24 cellular contexts compared by ENCODE assay signal in the genomic region with DNA sequence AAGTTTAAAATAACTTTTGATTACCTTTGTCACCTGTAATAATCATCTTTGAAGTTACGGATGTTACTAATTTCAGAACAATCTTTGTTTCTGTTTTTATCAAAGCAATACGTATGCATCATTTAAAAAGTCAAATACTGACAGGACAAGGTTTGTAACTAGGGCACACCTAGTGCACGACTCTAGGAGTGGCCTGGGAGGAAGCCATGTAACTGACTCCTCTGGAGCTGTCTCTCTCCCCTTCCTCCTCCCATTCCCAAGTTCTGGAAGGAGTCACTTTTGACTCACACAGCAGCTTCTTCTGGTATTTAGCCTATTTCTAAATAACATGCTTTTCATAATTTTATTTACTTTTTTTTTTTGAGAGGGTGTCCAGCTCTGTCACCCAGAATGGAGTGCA. TPM values are rescaled to one million over a fixed set of nuclear protein-coding genes. Genes with fewer than 3 reads are reported as not detected.
DNase-seq lines count a peak whose midpoint lies in the region; ATAC-seq, FAIRE-seq and TF ChIP-seq lines count a peak whose summit lies in the region.
"Had no signal": no experiment of that assay in that cellular context is flagged by ENCODE, and none has a peak within 500 bp of the region (broad histone marks: within the 10 kb centered on the region; RNA-seq: fewer than 3 reads in every experiment).

No MANE protein-coding gene starts in this region.

- H3K79me2 ChIP-seq in K562 (ENCODE audit: control insufficient read depth, insufficient read depth, low read length) (no peaks in the 10 kb centered on the region; the same call in 2 of the 3 replicates), osteoblast (ENCODE audit: insufficient read depth, low read length) (no peaks in the 10 kb centered on the region)

- TF ChIP-seq POLR2A in IMR-90 (IDR thresholded peaks at IDR 0.05; ENCODE audit: low read depth, low read length) (no peak), K562 (conservative IDR thresholded peaks at IDR 0.05) (no peak)

- H4K91ac ChIP-seq in IMR-90 (ENCODE audit: insufficient read depth, low read depth, low read length), result no peak overlapping the region

- no peak overlapping the region for H3K9ac ChIP-seq in IMR-90 (ENCODE audit: low read depth, low read length)
- H3K9ac ChIP-seq in K562 (ENCODE audit: insufficient read depth in 1 of 2, low read depth in 2 of 2, low read length in 2 of 2), result no peak overlapping the region

- H2BK5ac ChIP-seq in IMR-90 (ENCODE audit: low read depth, low read length, poor library complexity, severe bottlenecking), result no peak overlapping the region

- H3K9me3 ChIP-seq in IMR-90 (ENCODE audit: control insufficient read depth, insufficient read depth, low read length) (0 out of 2 replicates have a peak, but pooled peaks cover 3% of the 10 kb centered on the region), K562 (replicated peaks; ENCODE audit: control insufficient read depth, insufficient read depth, low read depth, low read length) (no peaks in the 10 kb centered on the region), osteoblast (ENCODE audit: low read depth, low read length) (no peaks in the 10 kb centered on the region)

- BruUV-seq in IMR-90 (replicated peaks; lab: Mats Ljungman, UMichigan) (no TSS peak), K562 (replicated peaks; lab: Mats Ljungman, UMichigan) (no TSS peak)

- H3K4ac ChIP-seq in IMR-90 (ENCODE audit: low read depth, low read length), result no peak overlapping the region

- H3K79me1 ChIP-seq in IMR-90 (ENCODE audit: low read depth in 1 of 2, low read length in 2 of 2), result peaks cover 2 to 7% of the 10 kb centered on the region in 2 experiments; a peak in 2 of 4 replicates

- TF ChIP-seq CTCF in IMR-90 (conservative IDR thresholded peaks at IDR 0.05; ENCODE audit: low read depth, low read length) (no peak), K562 (IDR thresholded peaks at IDR 0.05 in 2 of 3, conservative IDR thresholded peaks at IDR 0.05 in 1 of 3; ENCODE audit: insufficient read depth in 2 of 3, low read depth in 1 of 3, low read length in 3 of 3) (no peak), osteoblast (IDR thresholded peaks at IDR 0.05; ENCODE audit: extremely low read depth, low read depth, low read length) (no peak), nephron progenitor cell (IDR thresholded peaks at IDR 0.05) (no peak)

- no peak overlapping the region for H3K4me2 ChIP-seq in IMR-90 (ENCODE audit: low read depth, low read length)
- H3K4me2 ChIP-seq in K562 (ENCODE audit: insufficient read depth, low read length), result no peak overlapping the region
- no peak overlapping the region for H3K4me2 ChIP-seq in osteoblast (ENCODE audit: insufficient read depth, low read length)

- no peak for TF ChIP-seq EP300 in K562 (IDR thresholded peaks at IDR 0.05; ENCODE audit: low read length)

- ATAC-seq in IMR-90 (ENCODE audit: low read depth) (peak; percentile 96), K562 (no peak), GM18909 (IDR thresholded peaks at IDR 0.05; ENCODE audit: poor library complexity, unreplicated experiment) (no peak)
- ATAC-seq: CD8-positive, alpha-beta T cell; sciatic nerve; SK-N-SH treated with all-trans-retinoic acid at 6 μM for 48 hours had no signal

- H2AFZ ChIP-seq in IMR-90 (replicated peaks; ENCODE audit: low read length, poor library complexity) (no peak overlapping the region), K562 (ENCODE audit: low read depth, low read length) (no peak overlapping the region), osteoblast (ENCODE audit: low read length) (no peak overlapping the region)

- H3K9me1 ChIP-seq in IMR-90 (ENCODE audit: insufficient read depth, low read length) (peaks cover 9% of the 10 kb centered on the region; the same call in 1 of the 2 replicates), K562 (ENCODE audit: control insufficient read depth, insufficient read depth, low read length) (no peaks in the 10 kb centered on the region)

- H3K27ac ChIP-seq in IMR-90 (ENCODE audit: insufficient read depth, low read length) (no peak overlapping the region), K562 (ENCODE audit: extremely low read depth, low read depth, low read length) (no peak overlapping the region), osteoblast (ENCODE audit: low read depth, low read length) (no peak overlapping the region)
- H3K27ac ChIP-seq: RWPE1 had no signal

- intact Hi-C loops in IMR-90 (cut with micrococcal nuclease), result no loop called here
- intact Hi-C loops in K562 (cut with micrococcal nuclease), result no loop called here

- H3K36me3 ChIP-seq in IMR-90 (ENCODE audit: control insufficient read depth, insufficient read depth, low read length) (peaks cover 15% of the 10 kb centered on the region), K562 (ENCODE audit: control insufficient read depth, insufficient read depth, low read length) (peaks cover 84% of the 10 kb centered on the region), osteoblast (ENCODE audit: insufficient read depth, low read length) (peaks cover 34% of the 10 kb centered on the region)

- H2BK120ac ChIP-seq in IMR-90 (ENCODE audit: low read depth, low read length), result no peak overlapping the region

- no peak overlapping the region for H3K18ac ChIP-seq in IMR-90 (ENCODE audit: low read depth, low read length)

- H3K9me3 Mint-ChIP-seq in nephron progenitor cell, result peaks cover 19% of the 10 kb centered on the region
- H3K9me3 Mint-ChIP-seq: activated CD4-positive, alpha-beta T cell treated with anti-CD3 and anti-CD28 coated beads, Interleukin-2, amount 10 ng/mL, durations not matched to agents 7 days and 5 days; activated T-helper 2 cell treated with anti-CD3 and anti-CD28 coated beads, Interferon-gamma antibody, Interleukin-2, Interleukin-4, amounts not matched to agents 10 μg/mL and 5 μg/mL and 100 μg/mL, durations not matched to agents 14 hours and 24 hours and 36 hours; CD8-positive, alpha-beta T cell had no signal

- CTCF ChIA-PET in IMR-90 (lab: Yijun Ruan, JAX) (interaction anchor here (0.6 kb wide), 1 partner anchor 81 kb away, joined by 5 read pairs; no protein-coding TSS in a partner anchor), K562 (lab: Yijun Ruan, JAX; ENCODE audit: low intra/inter-chr PET ratio) (interaction anchor here (0.5 kb wide), 1 partner anchor 92 kb away, joined by 6 read pairs; no protein-coding TSS in a partner anchor)

- no peaks in the 10 kb centered on the region for H3K27me3 Mint-ChIP-seq in nephron progenitor cell (ENCODE audit: low read depth, poor library complexity)
- H3K27me3 Mint-ChIP-seq: activated CD4-positive, alpha-beta T cell treated with anti-CD3 and anti-CD28 coated beads, Interleukin-2, amount 10 ng/mL, durations not matched to agents 7 days and 5 days had no signal

- H3K4me3 Mint-ChIP-seq in nephron progenitor cell, result no peak overlapping the region
- H3K4me3 Mint-ChIP-seq: activated CD4-positive, alpha-beta T cell treated with anti-CD3 and anti-CD28 coated beads, Interleukin-2, amount 10 ng/mL, durations not matched to agents 7 days and 5 days; CD8-positive, alpha-beta T cell had no signal

- no peaks in the 10 kb centered on the region for H3K27me3 ChIP-seq in IMR-90 (ENCODE audit: control insufficient read depth, insufficient read depth, low read length)
- no peaks in the 10 kb centered on the region for H3K27me3 ChIP-seq in K562 (ENCODE audit: control insufficient read depth in 2 of 2, insufficient read depth in 2 of 2, low read length in 2 of 2)
- H3K27me3 ChIP-seq in osteoblast (ENCODE audit: insufficient read depth, low read length), result no peaks in the 10 kb centered on the region

- peaks cover 62% of the 10 kb centered on the region for H3K4me1 Mint-ChIP-seq in nephron progenitor cell
- H3K4me1 Mint-ChIP-seq: activated CD4-positive, alpha-beta T cell treated with anti-CD3 and anti-CD28 coated beads, Interleukin-2, amount 10 ng/mL, durations not matched to agents 7 days and 5 days had no signal

- no peak for TF ChIP-seq RAD21 in IMR-90 (IDR thresholded peaks at IDR 0.05; ENCODE audit: low read length)
- no peak for TF ChIP-seq RAD21 in K562 (CRISPR knock-in tag; conservative IDR thresholded peaks at IDR 0.05 in 1 of 2, IDR thresholded peaks at IDR 0.05 in 1 of 2)

- no peak overlapping the region; the same call in 1 of the 2 replicates for H3K56ac ChIP-seq in IMR-90 (ENCODE audit: extremely low read depth, insufficient read depth, low read length)

- dilution Hi-C loops in IMR-90 (cut with HindIII; ENCODE audit: low sequenced_read_pairs, unreplicated experiment), result no loop called here

- in situ Hi-C loops in IMR-90 (cut with MboI; ENCODE audit: low sequenced_read_pairs) (no loop called here), K562 (cut with MboI) (no loop called here)

- H3K14ac ChIP-seq in IMR-90 (replicated peaks; ENCODE audit: low read depth, low read length), result no peak overlapping the region

- H3K23ac ChIP-seq in IMR-90 (ENCODE audit: low read depth, low read length), result no peak overlapping the region

- H3K4me3 ChIP-seq in IMR-90 (ENCODE audit: insufficient read depth, low read depth, low read length), result no peak overlapping the region
- no peak overlapping the region for H3K4me3 ChIP-seq in K562
- no peak overlapping the region for H3K4me3 ChIP-seq in osteoblast (ENCODE audit: insufficient read depth, low read length)
- H3K4me3 ChIP-seq: lung had no signal

- 100% methylated on average over 1 of the region's 3 CpGs; no CpG with 5 or more reads in 1 of the 2 experiments for WGBS in IMR-90 (ENCODE audit: extremely low coverage in 2 of 2, insufficient read length in 1 of 2), 2 experiments
- 60% methylated on average over 3 of the region's 3 CpGs for WGBS in K562 (ENCODE audit: insufficient coverage, low coverage, missing lambda C conversion rate)

- no peak overlapping the region for H2AK5ac ChIP-seq in IMR-90 (ENCODE audit: low read depth, low read length)

- no peak overlapping the region for H3K27ac Mint-ChIP-seq in nephron progenitor cell
- H3K27ac Mint-ChIP-seq: activated CD4-positive, alpha-beta T cell treated with anti-CD3 and anti-CD28 coated beads, Interleukin-2, amount 10 ng/mL, durations not matched to agents 7 days and 5 days; activated T-helper 2 cell treated with anti-CD3 and anti-CD28 coated beads, Interferon-gamma antibody, Interleukin-2, Interleukin-4, amounts not matched to agents 10 μg/mL and 5 μg/mL and 100 μg/mL, durations not matched to agents 14 hours and 24 hours and 36 hours; CD8-positive, alpha-beta T cell had no signal

- no peak overlapping the region for H4K5ac ChIP-seq in IMR-90 (ENCODE audit: low read depth, low read length)

- H2BK20ac ChIP-seq in IMR-90 (ENCODE audit: low read depth, low read length), result no peak overlapping the region

- H3K4me1 ChIP-seq in IMR-90 (ENCODE audit: control insufficient read depth, insufficient read depth, low read length) (no peaks in the 10 kb centered on the region), K562 (replicated peaks in 1 of 2; ENCODE audit: control insufficient read depth in 2 of 2, insufficient read depth in 2 of 2, low read length in 2 of 2) (peaks cover 8 to 17% of the 10 kb centered on the region in 2 experiments; a peak in 4 of 5 replicates), osteoblast (ENCODE audit: insufficient read depth, low read length) (peaks cover 3% of the 10 kb centered on the region)

- peak; percentile 45 for DNase-seq in EL
- DNase-seq in IMR-90, result peak; percentile 69
- no peak for DNase-seq in K562 (ENCODE audit: extremely low read depth in 1 of 4, low spot score in 3 of 4)
- peak; percentile 26 for DNase-seq in osteoblast (ENCODE audit: insufficient read length, low spot score, missing footprints)
- DNase-seq in kidney tubule cell (ENCODE audit: low spot score), result no peak
- no peak for DNase-seq in nephron progenitor cell
- DNase-seq: activated CD4-positive, alpha-beta T cell treated with anti-CD3 and anti-CD28 coated beads, Interleukin-2, amount 10 ng/mL, durations not matched to agents 7 days and 5 days; activated CD8-positive, alpha-beta memory T cell treated with anti-CD3 and anti-CD28 coated beads, Interleukin-2, amount 50 U/mL, for 4 hours; CD8-positive, alpha-beta T cell; effector CD8-positive, alpha-beta T cell; islet precursor cell; NCI-H1048; NCI-H187; NCI-H748 treated with DMSO at 0.1 percent for 48 hours; stimulated activated naive CD4-positive, alpha-beta T cell treated with Interleukin-2 at 50 U/mL for 16 hours; T-helper 2 cell had no signal

- no peak overlapping the region for H2BK15ac ChIP-seq in IMR-90 (ENCODE audit: low read depth, low read length)

- FAIRE-seq in K562 (lab: Jason Lieb, UNC), result no peak
- FAIRE-seq: GM12891, H54 had no signal

- POLR2A ChIA-PET in IMR-90 (lab: Charles Lee; ENCODE audit: unreplicated experiment), result interaction anchor here (0.6 kb wide), 1 partner anchor 356 kb away, joined by 7 read pairs; no protein-coding TSS in a partner anchor
- POLR2A ChIA-PET in K562 (lab: Yijun Ruan, JAX), result interaction anchor here (0.7 to 2.2 kb wide), 3 partner anchors 8 to 46 kb away, joined by 3 to 9 read pairs (median 3); no protein-coding TSS in a partner anchor

- no peak overlapping the region for H2AK9ac ChIP-seq in IMR-90 (replicated peaks; ENCODE audit: low read depth, low read length, poor library complexity)

- H4K20me1 ChIP-seq in IMR-90 (ENCODE audit: insufficient read depth, low read length), result no peaks in the 10 kb centered on the region
- H4K20me1 ChIP-seq in K562 (replicated peaks; ENCODE audit: control insufficient read depth, insufficient read depth, low read length), result no peaks in the 10 kb centered on the region
- H4K20me1 ChIP-seq in osteoblast (ENCODE audit: insufficient read depth, low read length), result no peaks in the 10 kb centered on the region

- peaks cover 62% of the 10 kb centered on the region for H3K36me3 Mint-ChIP-seq in nephron progenitor cell (ENCODE audit: low read depth)

- no peak overlapping the region for H4K8ac ChIP-seq in IMR-90 (ENCODE audit: low read depth in 2 of 2, low read length in 2 of 2)

RNA-seq across cellular contexts. Expression of gene RAP1GAP, which starts 11.8 kb away (rescaled TPM):
- under 0.01 TPM in 1 of 2 replicates, not detected in the other for total RNA-seq in IMR-90 (2012; rRNA removed)
- 0.10 and 0.20 TPM in 2 replicates for polyA plus RNA-seq in IMR-90 (2012; rRNA removed)
- polyA plus RNA-seq in IMR-90 (2012; cell fraction: cytosol; rRNA removed), result 0.05 and 0.08 TPM in 2 replicates
- 0.21 and 0.33 TPM in 2 replicates for polyA plus RNA-seq in IMR-90 (2012; cell fraction: nucleus; rRNA removed; ENCODE audit: low replicate concordance)
- 41.9 and 97.0 TPM in 2 replicates for total RNA-seq in K562 (2011; cell fraction: chromatin; rRNA removed; ENCODE audit: low replicate concordance)
- 41.8 and 44.9 TPM in 2 replicates for total RNA-seq in K562 (2011; cell fraction: nucleolus; rRNA removed)
- 34.0 and 35.7 TPM in 2 replicates for total RNA-seq in K562 (2011; cell fraction: nucleoplasm; rRNA removed)
- total RNA-seq in K562 (2014; rRNA removed), result 19.2 and 28.0 TPM in 2 replicates
- 7.0 and 7.3 TPM in 2 replicates for total RNA-seq in K562 (2014; rRNA removed; fragmentation: Illumina TruSeq; extraction: Trizol)
- 9.5 and 9.7 TPM in 2 replicates for total RNA-seq in K562 (2015; rRNA removed; fragmentation: Illumina TruSeq; extraction: Trizol)
- 30.2 and 31.0 TPM in 2 replicates for total RNA-seq in K562 (2021)
- 30.2 and 36.0 TPM in 2 replicates for polyA plus RNA-seq in K562 (2011; rRNA removed)
- polyA plus RNA-seq in K562 (2011; cell fraction: cytosol; rRNA removed), result 27.3 and 36.3 TPM in 2 replicates
- 68.0 and 110 TPM in 2 replicates for polyA plus RNA-seq in K562 (2011; cell fraction: nucleus; rRNA removed)
- polyA plus RNA-seq in K562 (2012), result 23.3 and 41.5 TPM in 2 replicates
- polyA plus RNA-seq in K562 (2014; fragmentation: Illumina TruSeq; extraction: Trizol), result 23.5 and 26.5 TPM in 2 replicates
- polyA plus RNA-seq in K562 (2014; fragmentation: Nextera tagmentation; extraction: Ambion mirVana), result under 1 TPM; 0.29 to 0.51 TPM
- 21.7 and 22.3 TPM in 2 replicates for polyA plus RNA-seq in K562 (2014; rRNA removed)
- 25.4 and 27.5 TPM in 2 replicates for polyA minus RNA-seq in K562 (2011; rRNA and poly(A)+ RNA removed)
- 22.4 and 26.1 TPM in 2 replicates for polyA minus RNA-seq in K562 (2011; cell fraction: cytosol; rRNA and poly(A)+ RNA removed)
- 26.9 and 27.0 TPM in 2 replicates for polyA minus RNA-seq in K562 (2011; cell fraction: nucleus; rRNA and poly(A)+ RNA removed)
- total RNA-seq in osteoblast, result under 0.01 and 0.29 TPM in 2 replicates

Comparison
In these comparisons a context has a peak if more than half of its experiments do, and no peak if none do; other contexts are left out.
1. DNase-seq: peak in EL (single experiment), IMR-90 (single experiment) and osteoblast (single experiment); none in K562 (0 of 4), kidney tubule cell (single experiment) and nephron progenitor cell (single experiment).